ENCODE assay signal across 9 cellular contexts in genomic region chr10:80196950-80197315, GRCh38. TPM values are rescaled to one million over a fixed set of nuclear protein-coding genes. Genes with fewer than 3 reads are reported as not detected.
DNase-seq lines count a peak whose midpoint lies in the region; ATAC-seq, FAIRE-seq and TF ChIP-seq lines count a peak whose summit lies in the region.
"Had no signal": no experiment of that assay in that cellular context is flagged by ENCODE, and none has a peak within 500 bp of the region (broad histone marks: within the 10 kb centered on the region; RNA-seq: fewer than 3 reads in every experiment).

No MANE protein-coding gene starts in this region.

- peaks cover 82% of the 10 kb centered on the region for H4K20me1 ChIP-seq in PC-3 (ENCODE audit: low read length)

- FAIRE-seq in kidney (lab: Jason Lieb, UNC): no peak

- TF ChIP-seq CTCF in PC-3 (conservative IDR thresholded peaks at IDR 0.05; ENCODE audit: low read depth, low read length) (no peak), kidney (IDR thresholded peaks at IDR 0.05; ENCODE audit: borderline replicate concordance, extremely low read depth, insufficient read depth) (no peak), tibial nerve (IDR thresholded peaks at IDR 0.05) (no peak)

- TSS peak; percentile 97 for BruUV-seq in PC-3 (replicated peaks; lab: Mats Ljungman, UMichigan)

- H3K27ac ChIP-seq in PC-3 (ENCODE audit: low read length) (peak overlapping the region; percentile 74), kidney (ENCODE audit: low read depth in 2 of 2, low read length in 2 of 2) (peak overlapping the region; percentile 83 to 94), tibial nerve (peak overlapping the region in 3 of 4 donors; percentile 61 to 69 (median 67))

- CTCF ChIA-PET in PC-3 (lab: Charles Lee): interaction anchor here (0.6 to 1.2 kb wide), 3 partner anchors 11 to 32 kb away, joined by 3 read pairs; no protein-coding TSS in a partner anchor

- H3K4me2 ChIP-seq in PC-3 (ENCODE audit: low read length): peak overlapping the region; percentile 65

- H3K27me3 ChIP-seq in PC-3 (ENCODE audit: low read length) (no peaks in the 10 kb centered on the region), tibial nerve (no peaks in the 10 kb centered on the region)
- H3K27me3 ChIP-seq: BE2C had no signal

- WGBS in tibial nerve, 2 donors: 74 to 75% methylated on average over 2 of the region's 2 CpGs

- peaks cover 69% of the 10 kb centered on the region for H3K4me1 ChIP-seq in PC-3 (ENCODE audit: insufficient read depth, low read length)
- H3K4me1 ChIP-seq in kidney (ENCODE audit: control insufficient read depth in 1 of 2, insufficient read depth in 1 of 2, low read depth in 1 of 2, low read length in 2 of 2): peaks cover 51 to 74% of the 10 kb centered on the region in 2 donors
- H3K4me1 ChIP-seq in tibial nerve: peaks cover 0 to 82% (median 40%) of the 10 kb centered on the region in 4 donors
- H3K4me1 ChIP-seq: BE2C had no signal

- no peak for TF ChIP-seq POLR2A in tibial nerve (IDR thresholded peaks at IDR 0.05)

- no peak overlapping the region for H2AFZ ChIP-seq in PC-3 (ENCODE audit: low read length)

- peaks cover 11% of the 10 kb centered on the region for H3F3A ChIP-seq in PC-3 (ENCODE audit: low read length, unreplicated experiment)

- H3K79me2 ChIP-seq in PC-3 (ENCODE audit: low read length): peaks cover 100% of the 10 kb centered on the region

- no peak for ATAC-seq in PC-3
- no peak for ATAC-seq in GM18867 (IDR thresholded peaks at IDR 0.05; ENCODE audit: unreplicated experiment)

- H3K36me3 ChIP-seq in PC-3 (ENCODE audit: low read depth, low read length) (peaks cover 54% of the 10 kb centered on the region), kidney (ENCODE audit: control insufficient read depth in 1 of 2, insufficient read depth in 2 of 2, low read length in 2 of 2) (no peaks in the 10 kb centered on the region), tibial nerve (no peaks in the 10 kb centered on the region)
- H3K36me3 ChIP-seq: BE2C had no signal

- POLR2A ChIA-PET in PC-3 (lab: Charles Lee; ENCODE audit: unreplicated experiment): interaction anchor here (0.7 to 0.9 kb wide), 2 partner anchors 20 to 32 kb away, joined by 4 read pairs; no protein-coding TSS in a partner anchor

- peak; percentile 55 for DNase-seq in activated effector memory CD4-positive, alpha-beta T cell treated with anti-CD3 and anti-CD28 coated beads, Interleukin-2, amount 50 U/mL, for 16 hours
- DNase-seq in activated effector memory CD4-positive, alpha-beta T cell treated with Interleukin-2 at 50 U/mL for 16 hours: no peak
- DNase-seq in PC-3 (no peak), kidney (no peak), tibial nerve (ENCODE audit: low spot score in 2 of 2) (no peak), GM19238 (ENCODE audit: insufficient read length, low spot score) (no peak), nucleus accumbens (lab: John Stamatoyannopoulos, UW) (no peak)
- DNase-seq: BE2C had no signal

- TF ChIP-seq EP300 in tibial nerve (IDR thresholded peaks at IDR 0.05): no peak

- intact Hi-C loops in PC-3 (cut with micrococcal nuclease) (loop anchor here (1.0 to 10.0 kb wide), 4 partner anchors 7 to 1742 kb away; no protein-coding TSS in a partner anchor), kidney (cut with DNase I) (no loop called here)

- H3K9me3 ChIP-seq in PC-3 (ENCODE audit: low read length) (no peaks in the 10 kb centered on the region), kidney (ENCODE audit: control insufficient read depth in 1 of 2, low read length in 2 of 2) (no peaks in the 10 kb centered on the region), tibial nerve (peaks cover 0 to 11% (median 0%) of the 10 kb centered on the region in 4 donors)
- H3K9me3 ChIP-seq: BE2C had no signal

- H3K9ac ChIP-seq in PC-3 (ENCODE audit: low read length) (peak overlapping the region; percentile 57), kidney (ENCODE audit: low read length in 2 of 2) (peak overlapping the region; percentile 16 to 55)

- H3K9me2 ChIP-seq in PC-3 (replicated peaks; ENCODE audit: low read length): no peaks in the 10 kb centered on the region

- H3K4me3 ChIP-seq in PC-3 (ENCODE audit: low read length): peak overlapping the region; percentile 21
- peak overlapping the region in 1 of 2 donors; percentile 24 for H3K4me3 ChIP-seq in kidney (ENCODE audit: low read length in 2 of 2)
- no peak overlapping the region for H3K4me3 ChIP-seq in tibial nerve

RNA-seq across cellular contexts. Expression of gene ANXA11, which starts 8.4 kb away (rescaled TPM):
- total RNA-seq in PC-3 (2014; rRNA removed) (434 and 520 TPM in 2 replicates), kidney (435 TPM), tibial nerve (100 to 1,000 TPM in 3 of 4 donors, 10 to 100 TPM in 1; 99.8 to 128 (median 113) TPM)
- 543 TPM for polyA plus RNA-seq in kidney (ENCODE audit: insufficient read depth, low read depth, low replicate concordance)
